10 cellular contexts compared by ENCODE assay signal in the genomic region with DNA sequence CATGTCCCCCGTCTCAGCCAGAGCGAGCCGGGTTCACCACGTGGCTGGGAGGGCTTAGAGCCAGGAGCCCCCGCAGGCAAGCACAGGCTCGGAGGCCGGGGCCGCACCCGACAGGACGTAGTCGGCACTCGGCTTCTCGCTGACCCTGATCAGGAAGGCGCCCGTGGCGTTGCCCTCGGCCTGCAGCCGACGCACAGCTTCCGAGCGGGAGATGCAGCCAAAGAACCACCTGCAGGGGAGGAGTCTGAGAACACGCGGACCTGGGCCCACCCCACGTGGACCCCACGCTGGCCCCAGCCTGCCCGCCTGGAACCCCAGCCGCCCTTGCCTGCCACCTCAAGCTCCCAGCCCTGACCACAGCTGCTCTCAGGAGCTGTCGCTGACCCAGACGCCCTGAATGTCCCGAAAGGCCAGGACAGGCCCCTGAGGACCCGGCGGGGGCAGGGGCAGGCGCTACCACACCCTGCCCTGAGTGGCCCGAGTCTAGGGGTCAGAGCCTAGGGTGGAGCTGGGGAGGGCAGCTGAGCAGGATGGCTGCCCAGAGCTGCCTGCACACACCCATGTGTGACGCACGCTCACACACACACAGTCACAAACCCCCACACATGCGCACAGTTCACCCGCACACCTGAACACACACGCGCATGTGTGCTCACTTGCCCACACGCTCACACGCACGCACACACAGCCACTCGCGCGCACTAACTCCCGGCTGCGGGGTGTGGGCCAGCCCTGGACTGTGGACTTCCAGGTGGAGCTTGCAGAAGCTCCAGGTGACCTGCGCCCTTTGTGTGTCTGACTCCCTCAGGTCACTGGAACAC. TPM values are rescaled to one million over a fixed set of nuclear protein-coding genes. Genes with fewer than 3 reads are reported as not detected.
DNase-seq lines count a peak whose midpoint lies in the region; ATAC-seq and TF ChIP-seq lines count a peak whose summit lies in the region.
"Had no signal": no experiment of that assay in that cellular context is flagged by ENCODE, and none has a peak within 500 bp of the region (broad histone marks: within the 10 kb centered on the region; RNA-seq: fewer than 3 reads in every experiment).

No MANE protein-coding gene starts in this region.

- no peaks in the 10 kb centered on the region for H3K9me3 ChIP-seq in BLaER1
- H3K9me3 ChIP-seq in Peyer's patch = no peaks in the 10 kb centered on the region
- H3K9me3 ChIP-seq: upper lobe of right lung had no signal

- H3K36me3 ChIP-seq in BLaER1 (no peaks in the 10 kb centered on the region), Peyer's patch (no peaks in the 10 kb centered on the region)
- H3K36me3 ChIP-seq: upper lobe of right lung had no signal

- H3K9ac ChIP-seq in BLaER1 = no peak overlapping the region

- peaks cover 24% of the 10 kb centered on the region; the same call in 1 of the 2 replicates for H3K27me3 ChIP-seq in BLaER1
- H3K27me3 ChIP-seq in Peyer's patch = no peaks in the 10 kb centered on the region
- H3K27me3 ChIP-seq: upper lobe of right lung had no signal

- intact Hi-C loops in left colon (cut with DNase I, micrococcal nuclease) = loop anchor here (5.0 to 10.0 kb wide), 2 partner anchors 437 to 440 kb away; a partner anchor contains a TSS

- H4K20me1 ChIP-seq in BLaER1 = no peaks in the 10 kb centered on the region; the same call in 1 of the 2 replicates

- peak overlapping the region; percentile 77 for H3K4me2 ChIP-seq in BLaER1

- DNase-seq in Peyer's patch (peak in 2 of 3 donors; percentile 90 to 93), left colon (peak; percentile 85 to 93)
- DNase-seq in activated effector memory CD4-positive, alpha-beta T cell treated with Interleukin-2 at 50 U/mL for 16 hours = no peak
- DNase-seq: DMS153, head of caudate nucleus, NCI-H1930 had no signal

- TF ChIP-seq CTCF in Peyer's patch (IDR thresholded peaks at IDR 0.05) = peak in 1 of 6 experiments; percentile 3

- H3K4me1 ChIP-seq in BLaER1 = peaks cover 87% of the 10 kb centered on the region
- peaks cover 10 to 38% (median 16%) of the 10 kb centered on the region in 4 donors for H3K4me1 ChIP-seq in Peyer's patch

- peak; percentile 61 to 81 for TF ChIP-seq POLR2A in Peyer's patch (IDR thresholded peaks at IDR 0.05)

- ATAC-seq in left colon (peak; percentile 46), HG02798 (IDR thresholded peaks at IDR 0.05; ENCODE audit: poor library complexity, unreplicated experiment) (no peak), HG03565 (IDR thresholded peaks at IDR 0.05; ENCODE audit: unreplicated experiment) (no peak)
- ATAC-seq: upper lobe of right lung had no signal

- H3K4me3 ChIP-seq in BLaER1 = no peak overlapping the region
- H3K4me3 ChIP-seq in Peyer's patch = peak overlapping the region in 2 of 4 donors; percentile 39 to 57
- H3K4me3 ChIP-seq: upper lobe of right lung had no signal

- no peak overlapping the region for H3K27ac ChIP-seq in BLaER1
- peak overlapping the region in 3 of 4 donors; percentile 60 to 98 (median 96) for H3K27ac ChIP-seq in Peyer's patch
- H3K27ac ChIP-seq: upper lobe of right lung had no signal

RNA-seq across cellular contexts. Expression of a gene that starts 2.1 kb away (rescaled TPM):
- 100 to 1,000 TPM in 1 of 4 donors, 10 to 100 TPM in 2, 1 to 10 TPM in 1; 8.3 to 109 (median 84.5) TPM for total RNA-seq in Peyer's patch
- 100 to 1,000 TPM in 1 of 2 donors, 10 to 100 TPM in 1; 85.7 to 117 TPM for total RNA-seq in left colon

RNA-seq across cellular contexts. Expression of a gene that starts 12.5 kb away (rescaled TPM):
- total RNA-seq in Peyer's patch (not detected), left colon (1 to 10 TPM; 2.4 to 4.6 TPM)
- total RNA-seq: upper lobe of right lung had no signal

RNA-seq across cellular contexts. Expression of a gene that starts 14.5 kb away (rescaled TPM):
- total RNA-seq in Peyer's patch (100 to 1,000 TPM in 3 of 4 donors, 10 to 100 TPM in 1; 94.1 to 435 (median 193) TPM), left colon (100 to 1,000 TPM; 554 to 564 TPM)

RNA-seq across cellular contexts. Expression of a gene that starts 18.9 kb away (rescaled TPM):
- under 1 TPM in 1 of 4 donors, not detected in 3; 0.67 TPM for total RNA-seq in Peyer's patch
- under 1 TPM in 1 of 2 donors, not detected in 1; 0.42 TPM for total RNA-seq in left colon

RNA-seq across cellular contexts. Expression of a gene that starts 36.2 kb away (rescaled TPM):
- total RNA-seq in Peyer's patch (1 to 10 TPM in 3 of 4 donors, under 1 TPM in 1; 0.67 to 3.3 (median 2.1) TPM), left colon (1 to 10 TPM; 1.3 to 1.8 TPM)
